Comparison of ENCODE assay signal across 8 cellular contexts in the genomic region with DNA sequence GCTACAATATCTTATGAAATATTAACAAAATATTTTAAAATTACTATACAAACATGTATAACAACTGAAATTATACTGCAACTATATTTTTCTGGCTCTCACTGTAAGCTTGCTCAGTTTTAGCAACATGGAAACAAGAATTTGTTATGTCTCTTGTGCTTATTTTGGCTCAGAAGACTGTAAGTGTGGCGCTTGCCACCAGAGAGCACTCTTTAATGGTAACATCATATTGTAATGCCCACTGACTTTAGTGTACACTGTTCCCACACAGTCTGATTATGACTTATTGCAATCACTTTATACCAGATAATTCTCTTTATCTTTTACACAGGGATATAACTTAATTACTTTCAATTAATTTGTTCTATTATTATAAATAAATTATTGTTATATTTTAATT.
DNase-seq lines count a peak whose midpoint lies in the region; ATAC-seq and TF ChIP-seq lines count a peak whose summit lies in the region.

No MANE protein-coding gene starts in this region.

- H3K4me1 Mint-ChIP-seq in activated T-cell treated with anti-CD3 and anti-CD28 coated beads, Interleukin-2, amount 50 U/mL, for 72 hours (ENCODE audit: low read depth) = no peaks in the 10 kb centered on the region

- H2AK5ac ChIP-seq in trophoblast cell (ENCODE audit: low read length) = no peak overlapping the region

- H3K4me1 ChIP-seq in BE2C = no peaks in the 10 kb centered on the region
- H3K4me1 ChIP-seq in trophoblast cell (ENCODE audit: control insufficient read depth in 1 of 2, insufficient read depth in 2 of 2, low read length in 2 of 2) = no peaks in the 10 kb centered on the region

- no peaks in the 10 kb centered on the region for H3K36me3 ChIP-seq in BE2C
- H3K36me3 ChIP-seq in MG63 = no peaks in the 10 kb centered on the region
- H3K36me3 ChIP-seq in WERI-Rb-1 = no peaks in the 10 kb centered on the region
- H3K36me3 ChIP-seq in trophoblast cell (ENCODE audit: control insufficient read depth in 1 of 2, insufficient read depth in 2 of 2, low read length in 2 of 2) = no peaks in the 10 kb centered on the region

- no peak overlapping the region for H3K9ac ChIP-seq in trophoblast cell (ENCODE audit: low read length)

- H3K4me3 Mint-ChIP-seq in activated T-cell treated with anti-CD3 and anti-CD28 coated beads, Interleukin-2, amount 50 U/mL, for 72 hours = no peak overlapping the region

- H4K8ac ChIP-seq in trophoblast cell (ENCODE audit: low read depth, low read length) = no peak overlapping the region

- no peak overlapping the region for H4K91ac ChIP-seq in trophoblast cell (ENCODE audit: low read depth, low read length)

- H3K36me3 Mint-ChIP-seq in activated T-cell treated with anti-CD3 and anti-CD28 coated beads, Interleukin-2, amount 50 U/mL, for 72 hours (ENCODE audit: insufficient read depth in 2 of 2) = no peaks in the 10 kb centered on the region

- WGBS in trophoblast cell (ENCODE audit: extremely low coverage, insufficient coverage, insufficient read length) = no CpG with 5 or more reads among the region's 1 CpG

- H2BK120ac ChIP-seq in trophoblast cell (ENCODE audit: insufficient read depth, low read length, poor library complexity) = no peak overlapping the region

- H3K14ac ChIP-seq in trophoblast cell (ENCODE audit: low read length) = no peak overlapping the region

- H3K79me1 ChIP-seq in trophoblast cell (ENCODE audit: low read length) = no peaks in the 10 kb centered on the region

- H3K27me3 ChIP-seq in BE2C (no peaks in the 10 kb centered on the region), MG63 (no peaks in the 10 kb centered on the region), WERI-Rb-1 (ENCODE audit: insufficient read depth, low read depth, severe bottlenecking) (no peaks in the 10 kb centered on the region), trophoblast cell (ENCODE audit: insufficient read depth, low read length) (no peaks in the 10 kb centered on the region)

- H3K9me3 Mint-ChIP-seq in activated T-cell treated with anti-CD3 and anti-CD28 coated beads, Interleukin-2, amount 50 U/mL, for 72 hours = no peaks in the 10 kb centered on the region

- H3K23ac ChIP-seq in trophoblast cell (ENCODE audit: low read length) = no peak overlapping the region

- H2AFZ ChIP-seq in trophoblast cell (ENCODE audit: insufficient read depth, low read length, poor library complexity) = no peak overlapping the region

- no peak overlapping the region for H3K4me2 ChIP-seq in trophoblast cell (ENCODE audit: low read length)

- no peak overlapping the region for H3K18ac ChIP-seq in trophoblast cell (ENCODE audit: low read length)

- no peak overlapping the region for H2BK5ac ChIP-seq in trophoblast cell (ENCODE audit: low read depth, low read length, poor library complexity)

- H3K4ac ChIP-seq in trophoblast cell (ENCODE audit: low read depth, low read length) = no peak overlapping the region

- intact Hi-C loops in sciatic nerve (cut with DNase I) = no loop called here
- intact Hi-C loops in posterior vena cava (cut with DNase I) = no loop called here

- H3K27ac ChIP-seq in WERI-Rb-1 (no peak overlapping the region), trophoblast cell (ENCODE audit: low read depth, low read length) (no peak overlapping the region)

- peak; percentile 18 for DNase-seq in BE2C
- DNase-seq in MG63 = peak; percentile 5
- peak; percentile 39 for DNase-seq in WERI-Rb-1
- peak; percentile 3 to 47 for DNase-seq in trophoblast cell
- DNase-seq in sciatic nerve (ENCODE audit: low spot score) = no peak
- DNase-seq in activated T-cell treated with anti-CD3 and anti-CD28 coated beads, Interleukin-2, amount 50 U/mL, for 72 hours = no peak
- no peak for DNase-seq in posterior vena cava (ENCODE audit: low spot score)

- no peaks in the 10 kb centered on the region for H3K79me2 ChIP-seq in trophoblast cell (ENCODE audit: control insufficient read depth, insufficient read depth, low read length, poor library complexity)

- ATAC-seq in GM19468 (IDR thresholded peaks at IDR 0.05; ENCODE audit: extremely low read depth, unreplicated experiment) (peak; percentile 58), sciatic nerve (no peak)
- ATAC-seq in activated T-cell treated with anti-CD3 and anti-CD28 coated beads, Interleukin-2, amount 50 U/mL, for 72 hours (replicated peaks in 1 of 2) = no peak

- H3K27me3 Mint-ChIP-seq in activated T-cell treated with anti-CD3 and anti-CD28 coated beads, Interleukin-2, amount 50 U/mL, for 72 hours (ENCODE audit: low read depth) = no peaks in the 10 kb centered on the region

- TF ChIP-seq CTCF in BE2C (IDR thresholded peaks at IDR 0.05; ENCODE audit: low read depth, low read length) = peak; percentile 60
- peak; percentile 52 for TF ChIP-seq CTCF in WERI-Rb-1 (IDR thresholded peaks at IDR 0.05; ENCODE audit: low read depth, low read length)

- H3K4me3 ChIP-seq in BE2C (ENCODE audit: low read depth, low read length) (no peak overlapping the region), MG63 (no peak overlapping the region), WERI-Rb-1 (ENCODE audit: low read depth, low read length) (no peak overlapping the region), trophoblast cell (ENCODE audit: low read depth, low read length) (no peak overlapping the region)

- H2BK12ac ChIP-seq in trophoblast cell (ENCODE audit: low read length) = no peak overlapping the region

- no peak overlapping the region for H3K27ac Mint-ChIP-seq in activated T-cell treated with anti-CD3 and anti-CD28 coated beads, Interleukin-2, amount 50 U/mL, for 72 hours

- no peak overlapping the region for H4K12ac ChIP-seq in trophoblast cell (ENCODE audit: low read depth, low read length)

- H3K9me3 ChIP-seq in BE2C (no peaks in the 10 kb centered on the region), MG63 (no peaks in the 10 kb centered on the region), WERI-Rb-1 (ENCODE audit: severe bottlenecking) (no peaks in the 10 kb centered on the region), trophoblast cell (ENCODE audit: insufficient read depth, low read depth, low read length) (no peaks in the 10 kb centered on the region)

Comparison
In these comparisons a context has a peak if more than half of its experiments do, and no peak if none do; other contexts are left out.
1. DNase-seq: peak in BE2C (single experiment), MG63 (single experiment), WERI-Rb-1 (single experiment) and trophoblast cell (2 of 2); none in sciatic nerve (single experiment), activated T-cell treated with anti-CD3 and anti-CD28 coated beads, Interleukin-2, amount 50 U/mL, for 72 hours (0 of 2) and posterior vena cava (single experiment).